Comparison of ENCODE assay signal across 33 cellular contexts in the genomic region with DNA sequence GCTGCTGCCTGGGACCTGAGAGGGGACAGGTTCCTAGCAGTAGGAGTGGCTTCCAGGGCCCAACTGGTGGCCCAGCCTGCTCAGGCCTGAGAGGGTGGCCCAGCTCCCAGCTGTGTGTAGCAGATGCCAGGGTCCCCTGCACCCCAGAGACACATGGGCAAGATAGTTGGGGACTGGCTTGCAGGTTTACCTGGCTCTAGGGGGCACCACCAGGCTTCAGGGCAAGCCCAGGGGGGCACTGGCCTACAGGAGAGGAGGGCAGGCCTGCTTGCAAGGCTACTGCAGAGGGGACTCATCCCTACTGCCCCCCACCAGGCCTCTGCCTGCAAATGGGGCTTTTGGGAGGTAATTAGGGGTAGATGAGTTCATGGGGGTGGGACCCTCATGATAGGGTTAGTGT.
"Had no signal": no experiment of that assay in that cellular context is flagged by ENCODE, and none has a peak within 500 bp of the region (broad histone marks: within the 10 kb centered on the region; RNA-seq: fewer than 3 reads in every experiment).

No MANE protein-coding gene starts in this region.

- H3K36me3 Mint-ChIP-seq: activated CD4-positive, alpha-beta memory T cell treated with anti-CD3 and anti-CD28 coated beads for 36 hours; activated CD8-positive, alpha-beta memory T cell treated with anti-CD3 and anti-CD28 coated beads, Interleukin-2, amount 10 ng/mL, durations not matched to agents 7 days and 5 days; activated naive CD4-positive, alpha-beta T cell treated with anti-CD3 and anti-CD28 coated beads, Interleukin-2, amount 10 ng/mL, durations not matched to agents 7 days and 5 days; activated naive CD8-positive, alpha-beta T cell had no signal

- H3K4me3 ChIP-seq: PC-9 had no signal

- ATAC-seq: activated CD8-positive, alpha-beta memory T cell treated with anti-CD3 and anti-CD28 coated beads, Interleukin-2, amount 10 ng/mL, durations not matched to agents 7 days and 5 days; activated naive CD8-positive, alpha-beta T cell treated with anti-CD3 and anti-CD28 coated beads, Interleukin-2, amount 50 U/mL, for 24 hours had no signal

- H3K9ac ChIP-seq: KMS-11 had no signal

- H3K4me3 Mint-ChIP-seq: activated B cell treated with CpG ODN at 0.5 μM for 24 hours; activated CD4-positive, alpha-beta memory T cell treated with anti-CD3 and anti-CD28 coated beads for 36 hours; activated CD8-positive, alpha-beta memory T cell treated with anti-CD3 and anti-CD28 coated beads, Interleukin-2, amount 10 ng/mL, durations not matched to agents 7 days and 5 days; activated naive CD4-positive, alpha-beta T cell treated with anti-CD3 and anti-CD28 coated beads, Interleukin-2, amount 10 ng/mL, durations not matched to agents 7 days and 5 days; activated naive CD8-positive, alpha-beta T cell; activated naive CD8-positive, alpha-beta T cell treated with anti-CD3 and anti-CD28 coated beads, Interleukin-2, amount 50 U/mL, for 24 hours; brain had no signal

- H3K27ac Mint-ChIP-seq: activated B cell treated with CpG ODN at 0.5 μM for 24 hours; activated CD4-positive, alpha-beta memory T cell treated with anti-CD3 and anti-CD28 coated beads for 36 hours; activated CD8-positive, alpha-beta memory T cell treated with anti-CD3 and anti-CD28 coated beads, Interleukin-2, amount 10 ng/mL, durations not matched to agents 7 days and 5 days; activated naive CD4-positive, alpha-beta T cell treated with anti-CD3 and anti-CD28 coated beads, Interleukin-2, amount 10 ng/mL, durations not matched to agents 7 days and 5 days; activated naive CD8-positive, alpha-beta T cell; activated naive CD8-positive, alpha-beta T cell treated with anti-CD3 and anti-CD28 coated beads, Interleukin-2, amount 50 U/mL, for 24 hours had no signal

- H3K27ac ChIP-seq: KMS-11, PC-9, RWPE1, VCaP had no signal

- DNase-seq: activated B cell treated with CpG ODN at 0.5 μM for 24 hours; activated CD4-positive, alpha-beta memory T cell treated with anti-CD3 and anti-CD28 coated beads for 36 hours; activated CD4-positive, alpha-beta T cell treated with anti-CD3 and anti-CD28 coated beads for 4 hours; activated CD4-positive, alpha-beta T cell treated with anti-CD3 and anti-CD28 coated beads, Interleukin-2, amount 50 U/mL, for 1 hour; activated CD4-positive, CD25-positive, alpha-beta regulatory T cell treated with anti-CD3 and anti-CD28 coated beads, Interleukin-2, amount 50 U/mL, for 72 hours; activated CD8-positive, alpha-beta memory T cell treated with anti-CD3 and anti-CD28 coated beads for 24 hours; activated CD8-positive, alpha-beta memory T cell treated with anti-CD3 and anti-CD28 coated beads, Interleukin-2, amount 10 ng/mL, durations not matched to agents 7 days and 5 days; activated CD8-positive, alpha-beta memory T cell treated with anti-CD3 and anti-CD28 coated beads, Interleukin-2, amount 50 U/mL, for 48 hours; activated effector memory CD4-positive, alpha-beta T cell treated with Interleukin-2 at 50 U/mL for 16 hours; activated naive CD4-positive, alpha-beta T cell treated with anti-CD3 and anti-CD28 coated beads, Interleukin-2, amount 10 ng/mL, durations not matched to agents 7 days and 5 days; activated naive CD8-positive, alpha-beta T cell treated with anti-CD3 and anti-CD28 coated beads, Interleukin-2, amount 50 U/mL, for 24 hours; activated T-cell treated with anti-CD3 and anti-CD28 coated beads, Interleukin-2, amount 50 U/mL, for 48 hours; anterior cingulate cortex; MM.1S; MV-4-11; NCI-H1092; NCI-H1436 treated with DMSO at 0.1 percent for 48 hours; NCI-H1694 treated with DMSO at 0.1 percent for 48 hours; NCI-H2029; NCI-H510A; NCI-H526; NCI-H748 treated with DMSO at 0.1 percent for 48 hours; NK-92 treated with Interleukin-12 subunit alpha and Interleukin-12 subunit beta, amount 100 ng/mL, for 24 hours; PC-9; SW 1271; T-helper 1 cell; T-helper 2 cell; T-helper 9 cell had no signal

- H2AFZ ChIP-seq: PC-9 had no signal

- H3K4me1 Mint-ChIP-seq: activated B cell treated with CpG ODN at 0.5 μM for 24 hours; activated CD8-positive, alpha-beta memory T cell treated with anti-CD3 and anti-CD28 coated beads, Interleukin-2, amount 10 ng/mL, durations not matched to agents 7 days and 5 days; activated naive CD4-positive, alpha-beta T cell treated with anti-CD3 and anti-CD28 coated beads, Interleukin-2, amount 10 ng/mL, durations not matched to agents 7 days and 5 days had no signal

- H3K4me2 ChIP-seq: KMS-11, PC-9 had no signal

- H3K9me3 Mint-ChIP-seq: activated naive CD4-positive, alpha-beta T cell treated with anti-CD3 and anti-CD28 coated beads, Interleukin-2, amount 10 ng/mL, durations not matched to agents 7 days and 5 days; activated naive CD8-positive, alpha-beta T cell treated with anti-CD3 and anti-CD28 coated beads, Interleukin-2, amount 50 U/mL, for 24 hours had no signal
